8 cellular contexts compared by ENCODE assay signal in the genomic region with DNA sequence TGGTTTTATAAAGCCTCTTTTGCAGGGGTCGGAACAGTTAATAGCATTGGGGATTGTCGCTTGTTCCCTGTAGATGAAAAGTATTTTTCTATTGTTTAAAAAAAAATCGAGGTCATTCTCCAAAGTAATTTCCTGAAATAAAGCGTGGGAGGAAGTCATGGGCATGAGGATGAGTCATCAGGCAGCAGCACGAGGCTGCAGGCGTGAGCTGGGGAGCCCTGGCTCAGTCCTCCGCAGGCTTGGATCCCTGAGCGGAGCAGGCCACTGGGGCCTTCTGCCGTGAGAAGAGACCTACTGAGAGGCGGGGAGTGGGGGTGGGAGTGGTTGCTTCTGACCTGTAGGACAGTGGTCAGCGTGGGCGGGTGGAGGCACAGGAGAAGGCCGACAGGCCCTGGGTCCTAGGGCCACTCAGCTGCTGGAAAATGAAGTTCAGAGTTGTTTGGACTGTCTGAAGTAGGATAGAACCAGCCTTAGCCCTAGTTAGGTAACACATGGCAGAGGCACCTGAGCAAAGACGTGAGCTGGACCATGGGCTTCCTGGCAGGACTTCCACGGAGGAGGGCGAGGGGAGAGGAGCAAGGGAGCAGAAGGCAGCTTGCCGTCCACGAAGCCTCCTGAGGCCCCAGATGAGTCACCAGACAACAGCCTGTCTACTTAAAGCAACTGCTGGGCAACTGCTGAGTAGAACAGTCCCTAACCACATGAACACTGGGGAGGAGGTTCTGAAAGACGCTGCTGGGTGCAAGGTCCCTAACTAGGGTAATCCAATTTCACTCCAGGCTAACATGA. TPM values are rescaled to one million over a fixed set of nuclear protein-coding genes. Genes with fewer than 3 reads are reported as not detected.
A peak's percentile ranks its signal among the peaks of the same experiment; 100 is the strongest.
DNase-seq lines count a peak whose midpoint lies in the region; ATAC-seq and TF ChIP-seq lines count a peak whose summit lies in the region.

No MANE protein-coding gene starts in this region.

- TF ChIP-seq CTCF in activated B cell treated with CpG ODN at 0.5 μM for 24 hours (IDR thresholded peaks at IDR 0.05), result no peak
- no peak for TF ChIP-seq CTCF in endodermal cell (conservative IDR thresholded peaks at IDR 0.05)
- TF ChIP-seq CTCF in mucosa of descending colon (IDR thresholded peaks at IDR 0.05), result no peak

- H3K9me3 ChIP-seq in endodermal cell (ENCODE audit: control insufficient read depth, low read length) (peaks cover 10% of the 10 kb centered on the region), mucosa of descending colon (no peaks in the 10 kb centered on the region)

- H3K36me3 ChIP-seq in endodermal cell (ENCODE audit: control insufficient read depth, insufficient read depth, low read length), result no peaks in the 10 kb centered on the region
- no peaks in the 10 kb centered on the region for H3K36me3 ChIP-seq in mucosa of descending colon (ENCODE audit: low read depth)

- H3K4me1 ChIP-seq in endodermal cell (ENCODE audit: control insufficient read depth, insufficient read depth, low read length) (peaks cover 2% of the 10 kb centered on the region), mucosa of descending colon (ENCODE audit: low read depth) (peaks cover 36% of the 10 kb centered on the region)

- no peak overlapping the region for H3K4me3 Mint-ChIP-seq in activated B cell treated with CpG ODN at 0.5 μM for 24 hours
- no peak overlapping the region for H3K4me3 Mint-ChIP-seq in endodermal cell

- peak; percentile 82 for ATAC-seq in activated B cell treated with CpG ODN at 0.5 μM for 24 hours (ENCODE audit: low read depth)
- peak; percentile 76 for ATAC-seq in mucosa of descending colon
- no peak for ATAC-seq in HG02884 (IDR thresholded peaks at IDR 0.05; ENCODE audit: unreplicated experiment)
- ATAC-seq in GM21515 (IDR thresholded peaks at IDR 0.05; ENCODE audit: unreplicated experiment), result no peak

- intact Hi-C loops in activated B cell treated with CpG ODN at 0.5 μM for 24 hours (cut with micrococcal nuclease), result no loop called here
- intact Hi-C loops in mucosa of descending colon (cut with DNase I, micrococcal nuclease), result no loop called here

- H3K4me1 Mint-ChIP-seq in activated B cell treated with CpG ODN at 0.5 μM for 24 hours, result peaks cover 25% of the 10 kb centered on the region
- H3K4me1 Mint-ChIP-seq in endodermal cell, result peaks cover 19% of the 10 kb centered on the region

- H3K9me3 Mint-ChIP-seq in activated B cell treated with CpG ODN at 0.5 μM for 24 hours (peaks cover 4% of the 10 kb centered on the region), endodermal cell (peaks cover 11% of the 10 kb centered on the region)

- H3K36me3 Mint-ChIP-seq in activated B cell treated with CpG ODN at 0.5 μM for 24 hours (ENCODE audit: low read depth), result no peaks in the 10 kb centered on the region
- no peaks in the 10 kb centered on the region for H3K36me3 Mint-ChIP-seq in endodermal cell (ENCODE audit: low read depth)

- H3K4me3 ChIP-seq in endodermal cell (ENCODE audit: low read length), result no peak overlapping the region
- no peak overlapping the region for H3K4me3 ChIP-seq in mucosa of descending colon

- H3K27me3 Mint-ChIP-seq in activated B cell treated with CpG ODN at 0.5 μM for 24 hours (no peaks in the 10 kb centered on the region), endodermal cell (ENCODE audit: insufficient read depth) (no peaks in the 10 kb centered on the region)

- DNase-seq in ELR (ENCODE audit: low read depth) (peak; percentile 97), HS-27A (ENCODE audit: low read depth) (peak; percentile 91), activated B cell treated with CpG ODN at 0.5 μM for 24 hours (no peak), endodermal cell (peak; percentile 76), mucosa of descending colon (peak; percentile 81 to 92 (median 83))

- H3K27ac ChIP-seq in endodermal cell (ENCODE audit: low read depth, low read length) (no peak overlapping the region), temporal lobe (ENCODE audit: low read depth, low read length) (peak overlapping the region; percentile 82)

- no peak overlapping the region for H3K9ac ChIP-seq in endodermal cell (ENCODE audit: extremely low read depth, low read length, poor library complexity, severe bottlenecking)

- POLR2A ChIA-PET in activated B cell treated with CpG ODN at 0.5 μM for 24 hours (lab: Charles Lee), result interaction anchor here (0.8 to 1.6 kb wide), 2 partner anchors 22 to 53 kb away, joined by 3 to 7 read pairs; a partner anchor contains a TSS

- 69 to 70% methylated on average over 9 to 19 of the region's 19 CpGs for WGBS in endodermal cell (ENCODE audit: insufficient coverage in 1 of 2, insufficient read length in 1 of 2), 2 experiments

- CTCF ChIA-PET in activated B cell treated with CpG ODN at 0.5 μM for 24 hours (lab: Charles Lee), result interaction anchor here (1.3 kb wide), 1 partner anchor 15 kb away, joined by 4 read pairs; no protein-coding TSS in a partner anchor

- no peaks in the 10 kb centered on the region for H3K27me3 ChIP-seq in endodermal cell (ENCODE audit: control insufficient read depth, insufficient read depth, low read length, poor library complexity, severe bottlenecking)

- H3K27ac Mint-ChIP-seq in activated B cell treated with CpG ODN at 0.5 μM for 24 hours, result peak overlapping the region; percentile 27
- H3K27ac Mint-ChIP-seq in endodermal cell, result peak overlapping the region; percentile 78

RNA-seq across cellular contexts. Expression of a gene that starts 21.1 kb away (rescaled TPM):
- total RNA-seq in activated B cell treated with CpG ODN at 0.5 μM for 24 hours (199 and 221 TPM in 2 replicates), endodermal cell (1 to 10 TPM; 1.0 to 2.0 TPM), mucosa of descending colon (1,000 to 10,000 TPM in 2 of 3 donors, 100 to 1,000 TPM in 1; 488 to 1,705 (median 1,380) TPM), temporal lobe (11.3 TPM)
- 2.7 TPM for polyA plus RNA-seq in endodermal cell (2013, experiment 1 of 2)
- polyA plus RNA-seq in endodermal cell (2013, experiment 2 of 2), result 3.9 TPM

RNA-seq across cellular contexts. Expression of a gene that starts 56.5 kb away (rescaled TPM):
- total RNA-seq in activated B cell treated with CpG ODN at 0.5 μM for 24 hours, result 119 and 130 TPM in 2 replicates
- 100 to 1,000 TPM; 122 to 153 TPM for total RNA-seq in endodermal cell
- 124 TPM for polyA plus RNA-seq in endodermal cell (2013, experiment 1 of 2)
- polyA plus RNA-seq in endodermal cell (2013, experiment 2 of 2), result 111 TPM
- total RNA-seq in mucosa of descending colon, result 10 to 100 TPM; 67.7 to 72.7 (median 69.7) TPM
- 25.1 TPM for total RNA-seq in temporal lobe

Comparison
In these comparisons a context has a peak if more than half of its experiments do, and no peak if none do; other contexts are left out.
1. ATAC-seq: peak in activated B cell treated with CpG ODN at 0.5 μM for 24 hours (single experiment) and mucosa of descending colon (single experiment); none in HG02884 (single experiment) and GM21515 (single experiment).
2. RNA of a gene that starts 21.1 kb away (total RNA-seq): 488 to 1,705 TPM in mucosa of descending colon and 199 to 221 TPM in activated B cell treated with CpG ODN at 0.5 μM for 24 hours; 11.3 TPM in temporal lobe (single experiment) and 1.0 to 2.0 TPM in endodermal cell; every median in the first group is over 10 times any median in the second.